1 cellular context compared by ENCODE assay signal in the genomic region with DNA sequence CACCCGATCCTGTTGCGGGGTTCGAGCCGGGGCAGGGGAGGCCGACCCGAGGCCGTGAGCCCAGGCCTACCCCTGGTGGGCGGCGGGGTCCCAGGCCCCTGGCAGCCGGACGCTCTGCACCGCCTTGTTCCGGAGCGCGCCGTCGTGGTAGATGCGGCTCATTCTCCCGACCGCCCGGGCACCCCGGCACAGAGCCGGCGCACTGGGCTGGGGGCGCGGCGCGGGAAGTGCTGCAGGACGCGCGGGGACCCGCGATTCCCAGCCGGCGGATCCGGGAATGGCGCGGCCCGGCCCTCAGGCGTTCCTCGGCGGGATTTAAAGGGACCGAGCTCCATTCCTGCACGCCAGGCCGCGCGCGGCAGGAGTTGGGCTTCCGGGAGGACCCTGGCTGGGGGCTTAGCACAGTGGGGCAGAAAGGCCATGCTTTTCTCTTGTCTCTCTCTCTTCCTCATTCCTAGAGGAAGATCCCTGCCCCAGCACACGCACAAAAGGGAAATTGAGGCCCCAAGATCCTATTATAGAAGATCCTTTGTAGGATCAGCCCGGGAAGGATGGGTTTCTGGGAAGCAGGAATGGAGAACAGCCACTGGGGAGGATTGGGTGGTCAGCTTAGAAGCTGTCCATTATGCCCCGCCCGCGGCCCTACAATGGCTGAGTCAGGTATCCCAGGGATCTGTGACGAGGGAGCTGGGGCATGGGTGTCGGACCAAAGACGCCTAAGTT.
TF ChIP-seq lines count a peak whose summit lies in the region.

Gene ARPIN, minus strand, starts transcription at position 279 of the 723 bp plus-strand sequence. Its CDS starts 117 bp downstream, at position 162.

TF ChIP-seq in WTC11, 78 proteins besides CTCF, POLR2A, EP300 and RAD21 (continued from another document):
- no peak for TF ChIP-seq ERG (CRISPR knock-in tag; IDR thresholded peaks at IDR 0.05)
- TF ChIP-seq ZNF317 (CRISPR knock-in tag; IDR thresholded peaks at IDR 0.05; ENCODE audit: borderline replicate concordance, low read depth): 0 out of 2 replicates have a peak, but pooled peaks have one; percentile 20
TF ChIP-seq in WTC11: peak in this region for 12.
